ENCODE assay signal across 31 cellular contexts in genomic region chr3:10988003-10988402, GRCh38. TPM values are rescaled to one million over a fixed set of nuclear protein-coding genes. Genes with fewer than 3 reads are reported as not detected.
"Had no signal": no experiment of that assay in that cellular context is flagged by ENCODE, and none has a peak within 500 bp of the region (broad histone marks: within the 10 kb centered on the region; RNA-seq: fewer than 3 reads in every experiment).

No MANE protein-coding gene starts in this region.

- H3K36me3 ChIP-seq: left lung, pancreas, prostate gland, sigmoid colon, tibial nerve, uterus had no signal

- H3K4me1 ChIP-seq: pancreas, prostate gland, uterus had no signal

- H3K4me3 ChIP-seq: left lung, lung, mucosa of descending colon, pancreas, prostate gland, sigmoid colon, tibial nerve, uterus had no signal

- H3K4me3 Mint-ChIP-seq: naive thymus-derived CD4-positive, alpha-beta T cell; natural killer cell treated with Interleukin-12 subunit alpha and Interleukin-12 subunit beta and Interleukin-15 and Interleukin-18, amount 100 ng/mL, for 72 hours; stimulated activated memory B cell treated with anti-CD40 and anti-IgM and Interleukin-4, amounts not matched to agents 10 μg/mL and 1 μg/mL and 100 μg/mL, for 72 hours; stimulated activated naive CD8-positive, alpha-beta T cell treated with anti-CD3 and anti-CD28 coated beads, Interleukin-15, amount 100 ng/mL, for 72 hours; type B pancreatic cell had no signal

- H3K27me3 ChIP-seq: uterus had no signal

- DNase-seq: hippocampal formation; kidney glomerular epithelial cell; left cardiac atrium; left lung; midbrain; mucosa of descending colon; naive thymus-derived CD4-positive, alpha-beta T cell; nucleus accumbens; pancreas; posterior cingulate gyrus; retina; right cardiac atrium; sigmoid colon; small intestine; stimulated activated CD4-positive, alpha-beta T cell treated with anti-CD3 and anti-CD28 coated beads, Interleukin-1b, Interleukin-23, amount 100 ng/mL, for 48 hours; stimulated activated CD4-positive, alpha-beta T cell treated with anti-CD3 and anti-CD28 coated beads, Interleukin-2, amount 100 ng/mL, for 48 hours; stimulated activated CD4-positive, alpha-beta T cell treated with anti-CD3 and anti-CD28 coated beads, Interleukin-4, amount 100 ng/mL, for 4 hours; stimulated activated CD8-positive, alpha-beta memory T cell treated with anti-CD3 and anti-CD28 coated beads, Interleukin-4, amount 100 ng/mL, for 48 hours; stimulated activated naive CD4-positive, alpha-beta T cell treated with Interleukin-2 at 50 U/mL for 16 hours; stimulated activated naive CD8-positive, alpha-beta T cell treated with anti-CD3 and anti-CD28 coated beads, Interleukin-15, amount 100 ng/mL, for 72 hours; substantia nigra; uterus had no signal

- H3K36me3 Mint-ChIP-seq: natural killer cell treated with Interleukin-12 subunit alpha and Interleukin-12 subunit beta and Interleukin-15 and Interleukin-18, amount 100 ng/mL, for 72 hours; stimulated activated memory B cell treated with anti-CD40 and anti-IgM and Interleukin-4, amounts not matched to agents 10 μg/mL and 1 μg/mL and 100 μg/mL, for 72 hours; type B pancreatic cell had no signal

- H3K27ac Mint-ChIP-seq: naive thymus-derived CD4-positive, alpha-beta T cell; natural killer cell treated with Interleukin-12 subunit alpha and Interleukin-12 subunit beta and Interleukin-15 and Interleukin-18, amount 100 ng/mL, for 72 hours; stimulated activated memory B cell treated with anti-CD40 and anti-IgM and Interleukin-4, amounts not matched to agents 10 μg/mL and 1 μg/mL and 100 μg/mL, for 72 hours; stimulated activated naive CD8-positive, alpha-beta T cell treated with anti-CD3 and anti-CD28 coated beads, Interleukin-15, amount 100 ng/mL, for 72 hours; type B pancreatic cell had no signal

- FAIRE-seq: pancreas, small intestine had no signal

- H3K9me3 Mint-ChIP-seq: natural killer cell treated with Interleukin-12 subunit alpha and Interleukin-12 subunit beta and Interleukin-15 and Interleukin-18, amount 100 ng/mL, for 72 hours; stimulated activated memory B cell treated with anti-CD40 and anti-IgM and Interleukin-4, amounts not matched to agents 10 μg/mL and 1 μg/mL and 100 μg/mL, for 72 hours; stimulated activated naive CD8-positive, alpha-beta T cell treated with anti-CD3 and anti-CD28 coated beads, Interleukin-15, amount 100 ng/mL, for 72 hours; type B pancreatic cell had no signal

- H3K27ac ChIP-seq: left lung, pancreas, prostate gland, sigmoid colon, tibial nerve, uterus had no signal

- H3K9me3 ChIP-seq: left lung, mucosa of descending colon, pancreas, prostate gland, sigmoid colon, tibial nerve, uterus had no signal

- ATAC-seq: left cardiac atrium; left lung; mucosa of descending colon; naive thymus-derived CD4-positive, alpha-beta T cell; natural killer cell treated with Interleukin-12 subunit alpha and Interleukin-12 subunit beta and Interleukin-15 and Interleukin-18, amount 100 ng/mL, for 72 hours; pancreas; right cardiac atrium; stimulated activated memory B cell treated with anti-CD40 and anti-IgM and Interleukin-4, amounts not matched to agents 10 μg/mL and 1 μg/mL and 100 μg/mL, for 72 hours; stimulated activated naive CD8-positive, alpha-beta T cell treated with anti-CD3 and anti-CD28 coated beads, Interleukin-15, amount 100 ng/mL, for 72 hours had no signal

RNA-seq across cellular contexts. Expression of gene SLC6A1, which starts 4.5 kb away (rescaled TPM):
- total RNA-seq: myocyte; naive thymus-derived CD4-positive, alpha-beta T cell; natural killer cell treated with Interleukin-12 subunit alpha and Interleukin-12 subunit beta and Interleukin-15 and Interleukin-18, amount 100 ng/mL, for 72 hours; osteoblast had no signal
- polyA plus RNA-seq: keratinocyte; naive thymus-derived CD4-positive, alpha-beta T cell had no signal
